Comparison of ENCODE assay signal across 9 cellular contexts in genomic region chr2:68282814-68283812, GRCh38. TPM values are rescaled to one million over a fixed set of nuclear protein-coding genes. Genes with fewer than 3 reads are reported as not detected.
DNase-seq lines count a peak whose midpoint lies in the region; ATAC-seq, FAIRE-seq and TF ChIP-seq lines count a peak whose summit lies in the region.
"Had no signal": no experiment of that assay in that cellular context is flagged by ENCODE, and none has a peak within 500 bp of the region (broad histone marks: within the 10 kb centered on the region; RNA-seq: fewer than 3 reads in every experiment).

No MANE protein-coding gene starts in this region.

- ATAC-seq in CD4-positive, CD25-positive, alpha-beta regulatory T cell (ENCODE audit: low read depth in 2 of 2): peak; percentile 53 to 68
- ATAC-seq in HG02610 (IDR thresholded peaks at IDR 0.05; ENCODE audit: unreplicated experiment): no peak
- no peak for ATAC-seq in HG03135 (IDR thresholded peaks at IDR 0.05; ENCODE audit: unreplicated experiment)

- H3K9me3 ChIP-seq in CD4-positive, CD25-positive, alpha-beta regulatory T cell (ENCODE audit: control insufficient read depth in 2 of 2, low read length in 2 of 2): no peaks in the 10 kb centered on the region
- H3K9me3 ChIP-seq in kidney (ENCODE audit: control insufficient read depth in 1 of 2, low read length in 2 of 2) (no peaks in the 10 kb centered on the region), vagina (no peaks in the 10 kb centered on the region)

- peaks cover 0 to 2% (median 0%) of the 10 kb centered on the region in 7 donors for H3K9me3 Mint-ChIP-seq in CD4-positive, CD25-positive, alpha-beta regulatory T cell
- H3K9me3 Mint-ChIP-seq: T-helper 1 cell treated with Interleukin-12 subunit alpha and Interleukin-12 subunit beta and Interleukin-4 antibody, amounts not matched to agents 30 μg/mL and 1 μg/mL, for 36 hours had no signal

- H3K27ac ChIP-seq in CD4-positive, CD25-positive, alpha-beta regulatory T cell (ENCODE audit: insufficient read depth, low read length, poor library complexity, severe bottlenecking): no peak overlapping the region
- no peak overlapping the region for H3K27ac ChIP-seq in kidney (ENCODE audit: low read depth in 2 of 2, low read length in 2 of 2)
- no peak overlapping the region for H3K27ac ChIP-seq in vagina

- H3K9ac ChIP-seq in kidney (ENCODE audit: low read length in 2 of 2): no peak overlapping the region

- H3K36me3 ChIP-seq in CD4-positive, CD25-positive, alpha-beta regulatory T cell (ENCODE audit: control insufficient read depth, insufficient read depth, low read length): no peaks in the 10 kb centered on the region
- H3K36me3 ChIP-seq in kidney (ENCODE audit: control insufficient read depth in 1 of 2, insufficient read depth in 2 of 2, low read length in 2 of 2): no peaks in the 10 kb centered on the region
- H3K36me3 ChIP-seq in vagina: no peaks in the 10 kb centered on the region

- FAIRE-seq in kidney (lab: Jason Lieb, UNC): peak; percentile 17

- H3K4me3 ChIP-seq in CD4-positive, CD25-positive, alpha-beta regulatory T cell (ENCODE audit: low read depth, low read length): no peak overlapping the region
- H3K4me3 ChIP-seq in GM12864 (ENCODE audit: low read depth, low read length) (no peak overlapping the region), kidney (ENCODE audit: low read length in 2 of 2) (no peak overlapping the region), vagina (no peak overlapping the region)

- H3K4me1 Mint-ChIP-seq in CD4-positive, CD25-positive, alpha-beta regulatory T cell: peaks cover 0 to 6% (median 2%) of the 10 kb centered on the region in 4 donors

- peaks cover 19% of the 10 kb centered on the region for H3K27me3 ChIP-seq in CD4-positive, CD25-positive, alpha-beta regulatory T cell (ENCODE audit: control insufficient read depth, insufficient read depth, low read length)
- H3K27me3 ChIP-seq in vagina: no peaks in the 10 kb centered on the region

- no peaks in the 10 kb centered on the region for H3K4me1 ChIP-seq in CD4-positive, CD25-positive, alpha-beta regulatory T cell (ENCODE audit: control insufficient read depth, insufficient read depth, low read length, poor library complexity, severe bottlenecking)
- peaks cover 3 to 4% of the 10 kb centered on the region in 2 donors for H3K4me1 ChIP-seq in kidney (ENCODE audit: control insufficient read depth in 1 of 2, insufficient read depth in 1 of 2, low read depth in 1 of 2, low read length in 2 of 2)
- peaks cover 26% of the 10 kb centered on the region for H3K4me1 ChIP-seq in vagina

- no peak overlapping the region for H3K27ac Mint-ChIP-seq in CD4-positive, CD25-positive, alpha-beta regulatory T cell
- H3K27ac Mint-ChIP-seq: T-helper 1 cell treated with Interleukin-12 subunit alpha and Interleukin-12 subunit beta and Interleukin-4 antibody, amounts not matched to agents 30 μg/mL and 1 μg/mL, for 36 hours had no signal

- peak in 2 of 3 donors; percentile 46 to 55 for DNase-seq in CD4-positive, CD25-positive, alpha-beta regulatory T cell
- DNase-seq in GM12864 (ENCODE audit: low read depth) (peak; percentile 36), NCI-H1930 (lab: John Stamatoyannopoulos, UW) (peak; percentile 5 to 35), amniotic epithelial cell (ENCODE audit: low read depth) (peak; percentile 52), kidney (no peak), vagina (ENCODE audit: extremely low spot score in 2 of 2) (no peak)

- no peak overlapping the region for H3K4me3 Mint-ChIP-seq in CD4-positive, CD25-positive, alpha-beta regulatory T cell
- H3K4me3 Mint-ChIP-seq: T-helper 1 cell treated with Interleukin-12 subunit alpha and Interleukin-12 subunit beta and Interleukin-4 antibody, amounts not matched to agents 30 μg/mL and 1 μg/mL, for 36 hours had no signal

- peak; percentile 73 for TF ChIP-seq CTCF in GM12864 (IDR thresholded peaks at IDR 0.05; ENCODE audit: low read depth, low read length, missing control alignments)
- peak; percentile 63 for TF ChIP-seq CTCF in kidney (IDR thresholded peaks at IDR 0.05; ENCODE audit: borderline replicate concordance, extremely low read depth, insufficient read depth)
- TF ChIP-seq CTCF in vagina (IDR thresholded peaks at IDR 0.05): peak; percentile 41 to 55 (median 46)

- intact Hi-C loops in kidney (cut with DNase I) (no loop called here), vagina (cut with DNase I) (no loop called here)

- TF ChIP-seq POLR2A in vagina (IDR thresholded peaks at IDR 0.05): no peak

- H3K27me3 Mint-ChIP-seq in CD4-positive, CD25-positive, alpha-beta regulatory T cell: peaks cover 69% of the 10 kb centered on the region

- H3K36me3 Mint-ChIP-seq in CD4-positive, CD25-positive, alpha-beta regulatory T cell: no peaks in the 10 kb centered on the region

RNA-seq across cellular contexts. Expression of gene PPP3R1, which starts 30.8 kb away (rescaled TPM):
- total RNA-seq in CD4-positive, CD25-positive, alpha-beta regulatory T cell: 68.2 TPM
- polyA plus RNA-seq in CD4-positive, CD25-positive, alpha-beta regulatory T cell: 1 to 10 TPM; 2.8 to 5.5 (median 3.9) TPM
- total RNA-seq in kidney: 50.8 TPM
- polyA plus RNA-seq in kidney (ENCODE audit: insufficient read depth, low read depth, low replicate concordance): 18.3 TPM
- 28.2 TPM for total RNA-seq in vagina

RNA-seq across cellular contexts. Expression of gene CNRIP1, which starts 36.6 kb away (rescaled TPM):
- not detected for total RNA-seq in CD4-positive, CD25-positive, alpha-beta regulatory T cell
- polyA plus RNA-seq in CD4-positive, CD25-positive, alpha-beta regulatory T cell: under 1 TPM in 1 of 4 donors, not detected in 3; 0.22 TPM
- 14.1 TPM for total RNA-seq in kidney
- polyA plus RNA-seq in kidney (ENCODE audit: insufficient read depth, low read depth, low replicate concordance): 8.7 TPM
- total RNA-seq in vagina: 43.2 TPM

Comparison
In these comparisons a context has a peak if more than half of its experiments do, and no peak if none do; other contexts are left out.
1. ATAC-seq: peak in CD4-positive, CD25-positive, alpha-beta regulatory T cell (2 of 2); none in HG02610 (single experiment) and HG03135 (single experiment).
2. DNase-seq: peak in CD4-positive, CD25-positive, alpha-beta regulatory T cell (2 of 3), GM12864 (single experiment), NCI-H1930 (2 of 2) and amniotic epithelial cell (single experiment); none in kidney (single experiment) and vagina (0 of 2).
3. RNA of gene CNRIP1, which starts 36.6 kb away (total RNA-seq): 43.2 TPM in vagina (single experiment) and 14.1 TPM in kidney (single experiment); not detected in CD4-positive, CD25-positive, alpha-beta regulatory T cell (single experiment); every median in the first group is over 10 times any median in the second.
4. Peak in every context shown above with its lines, with median percentiles within 50 percentile points of each other: CTCF ChIP-seq.